Comparison of ENCODE assay signal across 8 cellular contexts in the genomic region with DNA sequence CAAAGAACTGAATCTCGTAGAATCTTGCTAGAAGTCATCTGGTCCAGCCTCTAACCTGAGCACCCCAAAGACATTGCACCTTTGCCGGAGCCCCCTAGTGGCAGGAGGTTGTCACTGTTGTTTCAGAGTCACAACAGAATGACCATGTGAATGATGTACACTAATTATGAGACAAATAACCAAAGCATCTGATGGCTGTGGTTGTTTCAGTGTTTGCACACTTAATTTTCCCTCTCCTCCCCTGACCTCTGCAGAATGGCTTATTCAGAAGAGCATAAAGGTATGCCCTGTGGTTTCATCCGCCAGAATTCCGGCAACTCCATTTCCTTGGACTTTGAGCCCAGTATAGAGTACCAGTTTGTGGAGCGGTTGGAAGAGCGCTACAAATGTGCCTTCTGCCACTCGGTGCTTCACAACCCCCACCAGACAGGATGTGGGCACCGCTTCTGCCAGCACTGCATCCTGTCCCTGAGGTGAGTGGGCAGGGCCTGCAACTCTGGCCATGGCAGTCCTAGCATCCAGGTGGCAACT. TPM values are rescaled to one million over a fixed set of nuclear protein-coding genes. Genes with fewer than 3 reads are reported as not detected.
DNase-seq lines count a peak whose midpoint lies in the region; ATAC-seq and TF ChIP-seq lines count a peak whose summit lies in the region.

No MANE protein-coding gene starts in this region.

- no peak overlapping the region for H3K27ac Mint-ChIP-seq in WTC11
- no peak overlapping the region for H3K27ac Mint-ChIP-seq in osteocyte (ENCODE audit: unreplicated experiment)

- POLR2A ChIA-PET in WTC11 (lab: Charles Lee) = no interaction called here

- no peaks in the 10 kb centered on the region for H3K27me3 Mint-ChIP-seq in WTC11 (ENCODE audit: low read depth)
- H3K27me3 Mint-ChIP-seq in osteocyte (ENCODE audit: unreplicated experiment) = no peaks in the 10 kb centered on the region

- H3K4me3 Mint-ChIP-seq in WTC11 (no peak overlapping the region), osteocyte (ENCODE audit: unreplicated experiment) (no peak overlapping the region)

- TF ChIP-seq CTCF in WTC11 (IDR thresholded peaks at IDR 0.05) = peak; percentile 79
- TF ChIP-seq CTCF in choroid plexus epithelial cell (conservative IDR thresholded peaks at IDR 0.05; ENCODE audit: low read depth, low read length) = peak; percentile 77
- peak; percentile 55 for TF ChIP-seq CTCF in osteocyte (IDR thresholded peaks at IDR 0.05)

- DNase-seq in EH (ENCODE audit: low read depth) (peak; percentile 34), HT1080 (ENCODE audit: low read depth) (peak; percentile 38), WTC11 (ENCODE audit: low spot score) (peak; percentile 66), choroid plexus epithelial cell (ENCODE audit: low read depth) (peak; percentile 23), osteocyte (ENCODE audit: extremely low spot score, unreplicated experiment) (no peak), HuH-7.5 (ENCODE audit: low spot score) (no peak), NCI-H187 treated with DMSO at 0.1 percent for 48 hours (lab: John Stamatoyannopoulos, UW) (no peak)

- H3K36me3 Mint-ChIP-seq in WTC11 (peaks cover 29% of the 10 kb centered on the region), osteocyte (ENCODE audit: unreplicated experiment) (peaks cover 36% of the 10 kb centered on the region)

- no peak overlapping the region for H3K4me3 ChIP-seq in choroid plexus epithelial cell (ENCODE audit: low read depth, low read length)

- peak; percentile 85 for ATAC-seq in GM21367 (IDR thresholded peaks at IDR 0.05; ENCODE audit: unreplicated experiment)
- peak; percentile 88 for ATAC-seq in WTC11

- H3K9me3 Mint-ChIP-seq in WTC11 = peaks cover 15% of the 10 kb centered on the region
- peaks cover 10% of the 10 kb centered on the region for H3K9me3 Mint-ChIP-seq in osteocyte (ENCODE audit: unreplicated experiment)

- CTCF ChIA-PET in WTC11 (lab: Charles Lee) = no interaction called here

- peaks cover 4% of the 10 kb centered on the region; the same call in 1 of the 2 replicates for H3K4me1 Mint-ChIP-seq in WTC11
- peaks cover 14% of the 10 kb centered on the region for H3K4me1 Mint-ChIP-seq in osteocyte (ENCODE audit: unreplicated experiment)

TF ChIP-seq in WTC11, 78 proteins besides CTCF, POLR2A, EP300 and RAD21:
- TF ChIP-seq ATF1 (CRISPR knock-in tag; IDR thresholded peaks at IDR 0.05) (no peak), SOX15 (CRISPR knock-in tag; IDR thresholded peaks at IDR 0.05) (no peak), CDX4 (CRISPR knock-in tag; IDR thresholded peaks at IDR 0.05; ENCODE audit: borderline replicate concordance) (no peak), FOXK1 (CRISPR knock-in tag; IDR thresholded peaks at IDR 0.05) (no peak), JUN (CRISPR knock-in tag; IDR thresholded peaks at IDR 0.05) (no peak), ZNF219 (CRISPR knock-in tag; IDR thresholded peaks at IDR 0.05; ENCODE audit: borderline replicate concordance) (no peak), SMAD3 (CRISPR knock-in tag; IDR thresholded peaks at IDR 0.05; ENCODE audit: borderline replicate concordance) (no peak), NR1H2 (CRISPR knock-in tag; IDR thresholded peaks at IDR 0.05) (no peak), JAZF1 (CRISPR knock-in tag; IDR thresholded peaks at IDR 0.05) (no peak), NR3C1 (CRISPR knock-in tag; conservative IDR thresholded peaks at IDR 0.05; ENCODE audit: low read depth) (no peak), SP1 (CRISPR knock-in tag; conservative IDR thresholded peaks at IDR 0.05) (no peak), MXD4 (CRISPR knock-in tag; IDR thresholded peaks at IDR 0.05; ENCODE audit: borderline replicate concordance) (no peak), ATF3 (CRISPR knock-in tag; conservative IDR thresholded peaks at IDR 0.05) (no peak), STAT6 (CRISPR knock-in tag; conservative IDR thresholded peaks at IDR 0.05; ENCODE audit: low read depth) (no peak), NFE2L1 (CRISPR knock-in tag; IDR thresholded peaks at IDR 0.05) (no peak), NFATC4 (CRISPR knock-in tag; IDR thresholded peaks at IDR 0.05) (no peak)
- TF ChIP-seq, protein P1, sequence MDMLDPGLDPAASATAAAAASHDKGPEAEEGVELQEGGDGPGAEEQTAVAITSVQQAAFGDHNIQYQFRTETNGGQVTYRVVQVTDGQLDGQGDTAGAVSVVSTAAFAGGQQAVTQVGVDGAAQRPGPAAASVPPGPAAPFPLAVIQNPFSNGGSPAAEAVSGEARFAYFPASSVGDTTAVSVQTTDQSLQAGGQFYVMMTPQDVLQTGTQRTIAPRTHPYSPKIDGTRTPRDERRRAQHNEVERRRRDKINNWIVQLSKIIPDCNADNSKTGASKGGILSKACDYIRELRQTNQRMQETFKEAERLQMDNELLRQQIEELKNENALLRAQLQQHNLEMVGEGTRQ (CRISPR knock-in tag; IDR thresholded peaks at IDR 0.05) = no peak

RNA-seq across cellular contexts. Expression of gene TRAF5, which starts 26.4 kb away (rescaled TPM):
- total RNA-seq in HT1080 (2014; rRNA removed; shearing (Covaris generic)) = 5.1 and 6.5 TPM in 2 replicates
- polyA plus RNA-seq in HT1080 (2015; cell fraction: cytosol; rRNA removed) = 3.2 and 5.1 TPM in 2 replicates
- 23.7 and 32.3 TPM in 2 replicates for polyA plus RNA-seq in HT1080 (2015; cell fraction: nucleus; rRNA removed)
- total RNA-seq in WTC11 (2021) = 22.2 to 25.8 TPM (median 25.5 TPM) in 3 replicates
- 44.8 and 45.2 TPM in 2 replicates for total RNA-seq in osteocyte

Comparison
In these comparisons a context has a peak if more than half of its experiments do, and no peak if none do; other contexts are left out.
1. DNase-seq: peak in EH (single experiment), HT1080 (single experiment), WTC11 (single experiment) and choroid plexus epithelial cell (single experiment); none in osteocyte (single experiment), HuH-7.5 (single experiment) and NCI-H187 treated with DMSO at 0.1 percent for 48 hours (single experiment).
2. Peak in every context shown above with its lines, with median percentiles within 50 percentile points of each other: CTCF ChIP-seq.